In the genomic region with DNA sequence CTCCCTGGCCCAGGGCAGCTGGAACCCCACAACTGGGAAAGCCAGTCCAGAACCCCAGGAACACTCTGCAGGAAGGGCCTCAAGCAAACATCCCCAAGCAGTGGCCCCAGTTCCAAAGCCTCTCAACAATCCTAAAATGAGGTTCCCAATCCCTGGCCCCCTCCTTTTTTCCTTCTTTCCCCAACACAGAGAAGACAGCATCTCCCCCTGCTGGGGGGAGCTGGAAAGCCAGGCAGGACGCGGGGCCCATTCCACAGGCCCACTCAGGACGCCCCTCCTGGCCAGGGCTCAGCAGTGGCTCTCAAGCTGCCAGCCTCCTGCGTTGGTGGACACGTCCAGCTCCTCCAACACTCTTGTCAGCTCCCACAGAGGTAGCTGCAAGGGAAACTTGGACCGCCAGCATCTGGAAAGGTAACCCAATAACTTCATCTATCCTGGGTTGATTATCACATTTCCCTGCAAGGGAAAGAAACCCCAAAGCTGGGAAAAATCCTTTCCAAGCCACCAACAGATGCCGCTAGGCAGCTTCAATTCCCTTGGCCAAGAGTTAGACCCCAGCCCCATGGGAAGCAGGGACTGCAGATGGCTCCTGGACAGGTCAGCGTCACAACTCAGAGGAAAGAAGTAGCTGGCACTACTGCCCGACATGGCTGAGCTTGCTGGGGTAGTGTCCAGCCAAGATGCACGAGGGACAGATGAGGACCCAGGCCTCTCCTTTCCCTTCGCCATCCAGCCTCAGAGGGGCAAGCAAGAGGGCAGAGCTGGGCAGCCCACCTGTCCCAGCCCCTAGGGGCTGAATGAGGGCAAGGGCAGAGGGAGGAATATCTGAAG, we compare ENCODE assay signal across 9 cellular contexts. TPM values are rescaled to one million over a fixed set of nuclear protein-coding genes. Genes with fewer than 3 reads are reported as not detected.
DNase-seq lines count a peak whose midpoint lies in the region; ATAC-seq and TF ChIP-seq lines count a peak whose summit lies in the region.
"Had no signal": no experiment of that assay in that cellular context is flagged by ENCODE, and none has a peak within 500 bp of the region (broad histone marks: within the 10 kb centered on the region; RNA-seq: fewer than 3 reads in every experiment).

No MANE protein-coding gene starts in this region.

- no peaks in the 10 kb centered on the region for H3K27me3 Mint-ChIP-seq in activated T-helper 17 cell treated with anti-CD3 and anti-CD28 coated beads, Interleukin-2, amount 50 U/mL, for 72 hours

- H3K27ac ChIP-seq in foreskin keratinocyte, result no peak overlapping the region
- H3K27ac ChIP-seq in subcutaneous abdominal adipose tissue (ENCODE audit: low read depth, low read length), result peak overlapping the region; percentile 37
- H3K27ac ChIP-seq: epithelial cell of prostate had no signal

- peaks cover 11% of the 10 kb centered on the region for H3K36me3 Mint-ChIP-seq in activated T-helper 17 cell treated with anti-CD3 and anti-CD28 coated beads, Interleukin-2, amount 50 U/mL, for 72 hours (ENCODE audit: low read depth)

- H3K4me3 Mint-ChIP-seq in activated T-helper 17 cell treated with anti-CD3 and anti-CD28 coated beads, Interleukin-2, amount 50 U/mL, for 72 hours, result no peak overlapping the region

- H3K4me3 ChIP-seq in AG09309 (ENCODE audit: control insufficient read depth, low read depth, low read length) (no peak overlapping the region), subcutaneous abdominal adipose tissue (ENCODE audit: low read depth in 1 of 5, low read length in 5 of 5) (no peak overlapping the region)

- no peak overlapping the region for H3K27ac Mint-ChIP-seq in activated T-helper 17 cell treated with anti-CD3 and anti-CD28 coated beads, Interleukin-2, amount 50 U/mL, for 72 hours

- no peak for DNase-seq in AG09309 (ENCODE audit: low read depth)
- no peak for DNase-seq in GM20000 (ENCODE audit: low spot score)
- peak; percentile 63 for DNase-seq in UCSD-AML1 (lab: John Stamatoyannopoulos, UW; ENCODE audit: unreplicated experiment)
- DNase-seq in foreskin keratinocyte, result no peak
- DNase-seq in amniotic stem cell (lab: John Stamatoyannopoulos, UW), result no peak
- DNase-seq in NCI-H1092 treated with DMSO at 0.1 percent for 48 hours (lab: John Stamatoyannopoulos, UW), result no peak

- H3K9ac ChIP-seq in subcutaneous abdominal adipose tissue (ENCODE audit: low read length in 5 of 5), result peak overlapping the region in 2 of 5 donors; percentile 13 to 19

- H3K9me3 ChIP-seq in subcutaneous abdominal adipose tissue (ENCODE audit: control insufficient read depth in 5 of 5, low read length in 5 of 5), result no peaks in the 10 kb centered on the region

- TF ChIP-seq CTCF in AG09309 (IDR thresholded peaks at IDR 0.05; ENCODE audit: control insufficient read depth, insufficient read depth, low read depth, low read length, missing control alignments) (peak; percentile 88), GM20000 (IDR thresholded peaks at IDR 0.05; ENCODE audit: extremely low read depth, missing control alignments) (peak; percentile 61), foreskin keratinocyte (conservative IDR thresholded peaks at IDR 0.05) (peak; percentile 75)

- H3K36me3 ChIP-seq in subcutaneous abdominal adipose tissue (ENCODE audit: control insufficient read depth in 5 of 5, insufficient read depth in 5 of 5, low read length in 5 of 5), result peaks cover 0 to 49% (median 29%) of the 10 kb centered on the region in 5 donors

- ATAC-seq in foreskin keratinocyte, result peak; percentile 10
- ATAC-seq in activated T-helper 17 cell treated with anti-CD3 and anti-CD28 coated beads, Interleukin-2, amount 50 U/mL, for 72 hours (replicated peaks), result no peak

- H3K9me3 Mint-ChIP-seq in activated T-helper 17 cell treated with anti-CD3 and anti-CD28 coated beads, Interleukin-2, amount 50 U/mL, for 72 hours, result no peaks in the 10 kb centered on the region

- no peaks in the 10 kb centered on the region for H3K27me3 ChIP-seq in foreskin keratinocyte
- no peaks in the 10 kb centered on the region for H3K27me3 ChIP-seq in subcutaneous abdominal adipose tissue (ENCODE audit: control insufficient read depth in 5 of 5, insufficient read depth in 4 of 5, low read length in 5 of 5)

- peaks cover 18% of the 10 kb centered on the region for H3K4me1 Mint-ChIP-seq in activated T-helper 17 cell treated with anti-CD3 and anti-CD28 coated beads, Interleukin-2, amount 50 U/mL, for 72 hours

- H3K4me1 ChIP-seq in foreskin keratinocyte, result no peaks in the 10 kb centered on the region
- H3K4me1 ChIP-seq in subcutaneous abdominal adipose tissue (ENCODE audit: control insufficient read depth in 5 of 5, insufficient read depth in 5 of 5, low read length in 5 of 5), result peaks cover 15 to 69% (median 64%) of the 10 kb centered on the region in 5 donors

RNA-seq across cellular contexts. Expression of a gene that starts 7.6 kb away (rescaled TPM):
- total RNA-seq in foreskin keratinocyte, result 7.7 and 10.9 TPM in 2 replicates
- polyA plus RNA-seq in foreskin keratinocyte, result 4.4 and 6.7 TPM in 2 replicates
- total RNA-seq in activated T-helper 17 cell treated with anti-CD3 and anti-CD28 coated beads, Interleukin-2, amount 50 U/mL, for 72 hours, result 10 to 100 TPM; 11.0 to 45.4 TPM

RNA-seq across cellular contexts. Expression of a gene that starts 25.9 kb away (rescaled TPM):
- total RNA-seq in foreskin keratinocyte, result 11.1 and 12.9 TPM in 2 replicates
- 8.8 and 9.3 TPM in 2 replicates for polyA plus RNA-seq in foreskin keratinocyte
- 10 to 100 TPM; 17.9 to 23.2 TPM for total RNA-seq in activated T-helper 17 cell treated with anti-CD3 and anti-CD28 coated beads, Interleukin-2, amount 50 U/mL, for 72 hours

RNA-seq across cellular contexts. Expression of a gene that starts 45.3 kb away (rescaled TPM):
- 37.7 and 42.5 TPM in 2 replicates for total RNA-seq in foreskin keratinocyte
- 79.4 and 87.6 TPM in 2 replicates for polyA plus RNA-seq in foreskin keratinocyte
- 10 to 100 TPM; 14.9 to 22.8 TPM for total RNA-seq in activated T-helper 17 cell treated with anti-CD3 and anti-CD28 coated beads, Interleukin-2, amount 50 U/mL, for 72 hours

RNA-seq across cellular contexts. Expression of a gene that starts 49.3 kb away (rescaled TPM):
- 56.3 and 56.5 TPM in 2 replicates for total RNA-seq in foreskin keratinocyte
- polyA plus RNA-seq in foreskin keratinocyte, result 55.8 and 60.1 TPM in 2 replicates
- total RNA-seq in activated T-helper 17 cell treated with anti-CD3 and anti-CD28 coated beads, Interleukin-2, amount 50 U/mL, for 72 hours, result 10 to 100 TPM; 78.6 to 87.6 TPM

RNA-seq across cellular contexts. Expression of a gene that starts 54.7 kb away (rescaled TPM):
- total RNA-seq in foreskin keratinocyte, result not detected in 2 replicates
- polyA plus RNA-seq in foreskin keratinocyte, result not detected in 2 replicates
- under 1 TPM; 0.22 to 0.58 TPM for total RNA-seq in activated T-helper 17 cell treated with anti-CD3 and anti-CD28 coated beads, Interleukin-2, amount 50 U/mL, for 72 hours
